ENCODE assay signal across 15 cellular contexts in genomic region chr3:151224268-151224909, GRCh38. TPM values are rescaled to one million over a fixed set of nuclear protein-coding genes. Genes with fewer than 3 reads are reported as not detected.
"Had no signal": no experiment of that assay in that cellular context is flagged by ENCODE, and none has a peak within 500 bp of the region (broad histone marks: within the 10 kb centered on the region; RNA-seq: fewer than 3 reads in every experiment).

No MANE protein-coding gene starts in this region.

- H3K4me2 ChIP-seq: SK-N-SH had no signal

- H3K36me3 ChIP-seq: pancreas, spleen, thyroid gland had no signal

- H3K4me3 Mint-ChIP-seq: activated naive CD4-positive, alpha-beta T cell treated with anti-CD3 and anti-CD28 coated beads, Interleukin-2, amount 50 U/mL, for 24 hours; brain had no signal

- DNase-seq: activated CD4-positive, CD25-positive, alpha-beta regulatory T cell treated with anti-CD3 and anti-CD28 coated beads, Interleukin-2, amount 50 U/mL, for 72 hours; activated effector memory CD4-positive, alpha-beta T cell treated with anti-CD3 and anti-CD28 coated beads, Interleukin-2, amount 50 U/mL, for 16 hours; activated T-cell treated with anti-CD3 and anti-CD28 coated beads for 4 hours; amygdala; effector memory CD4-positive, alpha-beta T cell; head of caudate nucleus; pancreas; SK-N-SH; spleen; thyroid gland had no signal

- H3K9me3 ChIP-seq: pancreas, SK-N-SH, thyroid gland had no signal

- H3K4me1 ChIP-seq: pancreas had no signal

- ATAC-seq: pancreas, sciatic nerve had no signal

- H3K27ac ChIP-seq: pancreas, thyroid gland had no signal

- H3K4me3 ChIP-seq: pancreas, spleen, thyroid gland had no signal

- H3K9ac ChIP-seq: SK-N-SH had no signal

- H3K27ac Mint-ChIP-seq: brain had no signal

- H3K27me3 ChIP-seq: pancreas, spleen, thyroid gland had no signal

- H3K9me3 Mint-ChIP-seq: activated naive CD4-positive, alpha-beta T cell treated with anti-CD3 and anti-CD28 coated beads, Interleukin-2, amount 50 U/mL, for 24 hours had no signal

- H3K27me3 Mint-ChIP-seq: activated naive CD4-positive, alpha-beta T cell treated with anti-CD3 and anti-CD28 coated beads, Interleukin-2, amount 50 U/mL, for 24 hours; brain had no signal

RNA-seq across cellular contexts. Expression of gene GPR171, which starts 21.4 kb away (rescaled TPM):
- total RNA-seq: epithelial cell of proximal tubule, frontal cortex had no signal
- polyA plus RNA-seq: SK-N-SH had no signal

RNA-seq across cellular contexts. Expression of gene P2RY14, which starts 54.0 kb away (rescaled TPM):
- total RNA-seq: epithelial cell of proximal tubule had no signal
- polyA plus RNA-seq: SK-N-SH had no signal
